19 cellular contexts compared by ENCODE assay signal in the genomic region with DNA sequence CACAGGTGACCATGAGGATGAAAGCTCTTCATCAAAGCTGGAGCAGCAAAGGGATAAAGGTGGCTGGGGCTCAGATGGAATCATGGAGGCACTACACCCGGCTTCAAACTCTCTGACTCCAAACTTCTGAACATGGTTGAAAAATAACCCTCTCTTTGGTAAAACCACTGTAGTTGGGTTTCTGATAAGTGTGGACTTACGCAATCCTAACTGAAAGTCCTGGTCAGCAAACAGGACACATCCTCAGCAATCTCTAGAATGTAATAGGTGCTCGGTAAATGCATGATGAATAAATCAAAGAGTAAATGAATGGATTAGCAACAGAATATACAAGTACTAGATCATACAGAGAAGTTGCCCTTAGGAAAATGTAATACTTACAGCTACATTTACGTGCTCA.
"Had no signal": no experiment of that assay in that cellular context is flagged by ENCODE, and none has a peak within 500 bp of the region (broad histone marks: within the 10 kb centered on the region; RNA-seq: fewer than 3 reads in every experiment).

No MANE protein-coding gene starts in this region.

- H3K9me3 ChIP-seq: esophagus squamous epithelium, stomach, testis, upper lobe of left lung had no signal

- H3K36me3 ChIP-seq: esophagus squamous epithelium, stomach, upper lobe of left lung, WERI-Rb-1 had no signal

- H3K4me3 Mint-ChIP-seq: activated naive CD8-positive, alpha-beta T cell; activated T-cell treated with anti-CD3 and anti-CD28 coated beads, Interleukin-2, amount 50 U/mL, for 72 hours; neural crest cell; stimulated activated effector memory CD8-positive, alpha-beta T cell treated with anti-CD3 and anti-CD28 coated beads, Interleukin-12 subunit alpha, Interleukin-12 subunit beta, amount 100 ng/mL, for 72 hours had no signal

- DNase-seq: activated CD4-positive, alpha-beta T cell treated with anti-CD3 and anti-CD28 coated beads for 1 hour; activated effector memory CD4-positive, alpha-beta T cell treated with anti-CD3 and anti-CD28 coated beads, Interleukin-2, amount 50 U/mL, for 16 hours; activated T-cell treated with anti-CD3 and anti-CD28 coated beads, Interleukin-2, amount 50 U/mL, for 72 hours; amniotic stem cell; effector memory CD4-positive, alpha-beta T cell; esophagus squamous epithelium; left cardiac atrium; right cardiac atrium; small intestine; stimulated activated CD4-positive, alpha-beta T cell treated with anti-CD3 and anti-CD28 coated beads, Interleukin-4, amount 100 ng/mL, for 1 hour; stomach; testis; upper lobe of left lung; WERI-Rb-1 had no signal

- H3K27ac ChIP-seq: esophagus squamous epithelium, stomach, testis, upper lobe of left lung, WERI-Rb-1 had no signal

- H3K27me3 ChIP-seq: esophagus squamous epithelium, testis, upper lobe of left lung had no signal

- ATAC-seq: activated T-cell treated with anti-CD3 and anti-CD28 coated beads, Interleukin-2, amount 50 U/mL, for 72 hours; left cardiac atrium; right cardiac atrium; stimulated activated effector memory CD8-positive, alpha-beta T cell treated with anti-CD3 and anti-CD28 coated beads, Interleukin-12 subunit alpha, Interleukin-12 subunit beta, amount 100 ng/mL, for 72 hours had no signal

- H3K36me3 Mint-ChIP-seq: activated naive CD8-positive, alpha-beta T cell; stimulated activated effector memory CD8-positive, alpha-beta T cell treated with anti-CD3 and anti-CD28 coated beads, Interleukin-12 subunit alpha, Interleukin-12 subunit beta, amount 100 ng/mL, for 72 hours had no signal

- H3K4me1 Mint-ChIP-seq: stimulated activated effector memory CD8-positive, alpha-beta T cell treated with anti-CD3 and anti-CD28 coated beads, Interleukin-12 subunit alpha, Interleukin-12 subunit beta, amount 100 ng/mL, for 72 hours had no signal

- H3K27ac Mint-ChIP-seq: activated naive CD8-positive, alpha-beta T cell; activated T-cell treated with anti-CD3 and anti-CD28 coated beads, Interleukin-2, amount 50 U/mL, for 72 hours; progenitor cell of endocrine pancreas; stimulated activated effector memory CD8-positive, alpha-beta T cell treated with anti-CD3 and anti-CD28 coated beads, Interleukin-12 subunit alpha, Interleukin-12 subunit beta, amount 100 ng/mL, for 72 hours had no signal

- H3K4me3 ChIP-seq: esophagus squamous epithelium, lung, stomach, testis, upper lobe of left lung had no signal
